Comparison of ENCODE assay signal across 22 cellular contexts in the genomic region with DNA sequence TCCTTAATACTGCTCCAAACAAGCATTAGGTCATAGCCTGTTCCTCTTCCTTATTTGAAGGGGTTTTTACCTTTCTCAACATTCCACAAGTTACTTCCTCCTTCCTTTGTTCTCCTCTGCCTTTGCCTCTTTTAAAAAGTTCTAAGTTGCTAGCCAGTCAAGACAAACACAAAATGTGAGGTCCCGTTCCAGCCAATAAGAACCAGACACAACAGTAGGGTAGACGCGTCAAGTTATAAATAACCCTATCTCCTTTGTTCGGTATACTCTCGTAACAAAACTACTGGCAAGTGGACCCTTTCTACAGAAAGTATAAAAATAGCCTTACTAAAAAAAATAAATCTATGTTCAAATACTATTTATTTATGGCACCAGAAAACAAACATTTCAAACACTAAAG. TPM values are rescaled to one million over a fixed set of nuclear protein-coding genes. Genes with fewer than 3 reads are reported as not detected.
DNase-seq lines count a peak whose midpoint lies in the region; ATAC-seq and TF ChIP-seq lines count a peak whose summit lies in the region.
"Had no signal": no experiment of that assay in that cellular context is flagged by ENCODE, and none has a peak within 500 bp of the region (broad histone marks: within the 10 kb centered on the region; RNA-seq: fewer than 3 reads in every experiment).

No MANE protein-coding gene starts in this region.

- peaks cover 10% of the 10 kb centered on the region for H3K9me3 Mint-ChIP-seq in progenitor cell of endocrine pancreas (ENCODE audit: low read depth)
- H3K9me3 Mint-ChIP-seq in glutamatergic neuron (ENCODE audit: unreplicated experiment): no peaks in the 10 kb centered on the region
- H3K9me3 Mint-ChIP-seq: H9, HFFc6 had no signal

- H3K4me3 Mint-ChIP-seq in progenitor cell of endocrine pancreas (ENCODE audit: low read depth) (no peak overlapping the region), glutamatergic neuron (ENCODE audit: unreplicated experiment) (no peak overlapping the region)
- H3K4me3 Mint-ChIP-seq: CD4-positive, CD25-positive, alpha-beta regulatory T cell; H9; HFFc6 had no signal

- no peaks in the 10 kb centered on the region for H3K9me2 ChIP-seq in hepatocyte (replicated peaks; ENCODE audit: insufficient read depth)

- ATAC-seq in left ventricle myocardium superior (peak; percentile 80), Right ventricle myocardium inferior (no peak), GM18870 (IDR thresholded peaks at IDR 0.05; ENCODE audit: unreplicated experiment) (no peak)
- ATAC-seq: SK-N-SH treated with all-trans-retinoic acid at 6 μM for 48 hours had no signal

- WGBS in hepatocyte (ENCODE audit: low lambda C conversion rate, missing lambda C conversion rate): 53% methylated on average over 5 of the region's 5 CpGs

- H3K27me3 Mint-ChIP-seq in progenitor cell of endocrine pancreas (no peaks in the 10 kb centered on the region), glutamatergic neuron (ENCODE audit: unreplicated experiment) (no peaks in the 10 kb centered on the region)
- H3K27me3 Mint-ChIP-seq: CD4-positive, CD25-positive, alpha-beta regulatory T cell had no signal

- no peaks in the 10 kb centered on the region for H3K79me2 ChIP-seq in hepatocyte

- DNase-seq in left ventricle myocardium superior (no peak), Right ventricle myocardium inferior (ENCODE audit: missing footprints) (no peak), hepatocyte (ENCODE audit: low spot score) (no peak), progenitor cell of endocrine pancreas (ENCODE audit: low spot score, unreplicated experiment) (no peak), posterior vena cava (ENCODE audit: low spot score) (no peak), glutamatergic neuron (no peak)
- DNase-seq: CD4-positive, CD25-positive, alpha-beta regulatory T cell; COR-L47; DMS 273 treated with DMSO at 0.1 percent for 48 hours; DMS79 treated with DMSO at 0.1 percent for 48 hours; GM23248; H9; HFFc6; MM.1S; NCI-H1092; NCI-H1436; NCI-H187 treated with DMSO at 0.1 percent for 48 hours had no signal

- peak overlapping the region; percentile 64 for H3K27ac ChIP-seq in hepatocyte
- H3K27ac ChIP-seq: GM23248, RWPE1 had no signal

- H2AFZ ChIP-seq in hepatocyte: no peak overlapping the region
- H2AFZ ChIP-seq: GM23248 had no signal

- no peak overlapping the region for H3K4me3 ChIP-seq in hepatocyte
- H3K4me3 ChIP-seq: GM23248 had no signal

- peak overlapping the region; percentile 38 for H3K4me2 ChIP-seq in hepatocyte

- TF ChIP-seq CTCF in hepatocyte (IDR thresholded peaks at IDR 0.05; ENCODE audit: poor library complexity) (no peak), progenitor cell of endocrine pancreas (IDR thresholded peaks at IDR 0.05; ENCODE audit: unreplicated experiment) (no peak), glutamatergic neuron (IDR thresholded peaks at IDR 0.05; ENCODE audit: partially characterized antibody, unreplicated experiment) (no peak)

- intact Hi-C loops in left ventricle myocardium superior (cut with micrococcal nuclease) (no loop called here), Right ventricle myocardium inferior (cut with DNase I) (no loop called here), posterior vena cava (cut with DNase I) (no loop called here)

- peak overlapping the region; percentile 71 for H3K27ac Mint-ChIP-seq in progenitor cell of endocrine pancreas
- no peak overlapping the region for H3K27ac Mint-ChIP-seq in glutamatergic neuron (ENCODE audit: unreplicated experiment)
- H3K27ac Mint-ChIP-seq: CD4-positive, CD25-positive, alpha-beta regulatory T cell; H9; HFFc6 had no signal

- peaks cover 37% of the 10 kb centered on the region for H3K4me1 ChIP-seq in hepatocyte (ENCODE audit: insufficient read depth)

- H4K20me1 ChIP-seq in hepatocyte (ENCODE audit: insufficient read depth, poor library complexity, severe bottlenecking): no peaks in the 10 kb centered on the region

- H3K36me3 Mint-ChIP-seq in progenitor cell of endocrine pancreas (ENCODE audit: insufficient read depth): no peaks in the 10 kb centered on the region
- H3K36me3 Mint-ChIP-seq in glutamatergic neuron (ENCODE audit: unreplicated experiment): no peaks in the 10 kb centered on the region
- H3K36me3 Mint-ChIP-seq: CD4-positive, CD25-positive, alpha-beta regulatory T cell had no signal

- no peaks in the 10 kb centered on the region for H3K9me3 ChIP-seq in hepatocyte (ENCODE audit: low read depth)

- H3K4me1 Mint-ChIP-seq in progenitor cell of endocrine pancreas (ENCODE audit: low read depth) (peaks cover 23% of the 10 kb centered on the region), glutamatergic neuron (ENCODE audit: low read depth, unreplicated experiment) (no peaks in the 10 kb centered on the region)
- H3K4me1 Mint-ChIP-seq: CD4-positive, CD25-positive, alpha-beta regulatory T cell had no signal

- H3K36me3 ChIP-seq in hepatocyte (replicated peaks; ENCODE audit: insufficient read depth, low read depth): no peaks in the 10 kb centered on the region

- no peaks in the 10 kb centered on the region for H3K27me3 ChIP-seq in hepatocyte

RNA-seq across cellular contexts. Expression of a gene that starts 6.3 kb away (rescaled TPM):
- 12.7 TPM for total RNA-seq in left ventricle myocardium superior
- 16.6 TPM for total RNA-seq in Right ventricle myocardium inferior
- total RNA-seq in hepatocyte: 47.8 and 49.9 TPM in 2 replicates
- 12.5 and 16.5 TPM in 2 replicates for polyA plus RNA-seq in hepatocyte
- 0.09 and 0.67 TPM in 2 replicates for total RNA-seq in progenitor cell of endocrine pancreas
- 1 to 10 TPM; 1.0 to 1.6 TPM for total RNA-seq in posterior vena cava
- total RNA-seq in glutamatergic neuron (ENCODE audit: unreplicated experiment): not detected
- total RNA-seq: CD4-positive, CD25-positive, alpha-beta regulatory T cell; GM23248; H9; HFFc6; LHCN-M2 had no signal
- polyA plus RNA-seq: BJ; CD4-positive, CD25-positive, alpha-beta regulatory T cell; GM23248 had no signal

RNA-seq across cellular contexts. Expression of a gene that starts 57.5 kb away (rescaled TPM):
- total RNA-seq in left ventricle myocardium superior: 0.79 TPM
- total RNA-seq in Right ventricle myocardium inferior: 0.70 TPM
- total RNA-seq in hepatocyte: 30.5 and 37.4 TPM in 2 replicates
- 22.7 and 32.6 TPM in 2 replicates for polyA plus RNA-seq in hepatocyte
- 2.1 and 2.5 TPM in 2 replicates for total RNA-seq in progenitor cell of endocrine pancreas
- total RNA-seq in posterior vena cava: under 1 TPM; 0.48 to 0.51 TPM
- total RNA-seq in glutamatergic neuron (ENCODE audit: unreplicated experiment): 0.27 TPM
- total RNA-seq: CD4-positive, CD25-positive, alpha-beta regulatory T cell; LHCN-M2 had no signal
